ENCODE assay signal across 17 cellular contexts in the genomic region with DNA sequence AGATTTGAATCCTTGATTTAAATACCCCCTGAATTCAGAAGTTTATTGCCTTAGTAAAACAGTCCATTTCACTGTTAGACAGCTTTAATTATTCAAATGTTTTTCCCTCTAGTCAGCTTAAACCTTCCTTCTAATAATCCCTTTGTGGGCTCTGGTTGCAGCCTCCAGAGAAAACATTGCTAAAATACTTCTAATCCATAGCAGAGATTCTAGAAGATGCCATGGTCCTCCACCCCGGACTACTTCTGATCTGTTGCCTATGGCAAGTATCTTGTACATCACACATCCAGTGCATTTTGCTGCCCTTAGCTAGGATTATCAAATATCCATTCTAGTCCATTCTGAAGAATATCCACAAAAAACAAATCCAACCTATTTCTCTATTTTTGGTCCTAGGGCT.
A peak's percentile ranks its signal among the peaks of the same experiment; 100 is the strongest.
DNase-seq lines count a peak whose midpoint lies in the region; ATAC-seq and TF ChIP-seq lines count a peak whose summit lies in the region.
"Had no signal": no experiment of that assay in that cellular context is flagged by ENCODE, and none has a peak within 500 bp of the region (broad histone marks: within the 10 kb centered on the region; RNA-seq: fewer than 3 reads in every experiment).

No MANE protein-coding gene starts in this region.

- no peaks in the 10 kb centered on the region for H3K36me3 ChIP-seq in suprapubic skin
- H3K36me3 ChIP-seq: BLaER1 had no signal

- no peaks in the 10 kb centered on the region for H3K27me3 ChIP-seq in suprapubic skin

- H3K9me3 ChIP-seq in suprapubic skin, result no peaks in the 10 kb centered on the region
- H3K9me3 ChIP-seq: BLaER1 had no signal

- peaks cover 45% of the 10 kb centered on the region for H3K4me1 ChIP-seq in suprapubic skin

- TF ChIP-seq CTCF in suprapubic skin (IDR thresholded peaks at IDR 0.05), result no peak

- WGBS in suprapubic skin, result 0% methylated on average over 1 of the region's 1 CpG

- DNase-seq in COLO829 (ENCODE audit: low spot score) (peak; percentile 22), iris pigment epithelial cell (ENCODE audit: low read depth) (peak; percentile 43), suprapubic skin (ENCODE audit: low spot score in 2 of 2) (no peak), Kasumi-1 (lab: John Stamatoyannopoulos, UW) (no peak)
- no peak for DNase-seq in stimulated activated naive CD4-positive, alpha-beta T cell treated with Interleukin-2 at 50 U/mL for 16 hours (lab: John Stamatoyannopoulos, UW)
- DNase-seq in activated CD4-positive, alpha-beta T cell treated with anti-CD3 and anti-CD28 coated beads for 4 hours, result no peak
- DNase-seq: activated CD4-positive, alpha-beta T cell treated with anti-CD3 and anti-CD28 coated beads, Interleukin-2, amount 50 U/mL, for 1 hour; DMS 273 treated with DMSO at 0.1 percent for 48 hours; immature natural killer cell; NCI-H1417 treated with DMSO at 0.1 percent for 48 hours; SHP77; small intestine had no signal

- H3K27ac ChIP-seq in angular gyrus (ENCODE audit: low read depth, low read length), result peak overlapping the region; percentile 27
- peak overlapping the region; percentile 23 for H3K27ac ChIP-seq in suprapubic skin
- H3K27ac ChIP-seq: BLaER1, HL-60, KMS-11 had no signal

- no peak for TF ChIP-seq EP300 in suprapubic skin (IDR thresholded peaks at IDR 0.05)

- no peak overlapping the region for H3K4me3 ChIP-seq in suprapubic skin
- H3K4me3 ChIP-seq: BLaER1 had no signal

- TF ChIP-seq POLR2A in suprapubic skin (IDR thresholded peaks at IDR 0.05), result no peak

- no peak for ATAC-seq in HG02623 (IDR thresholded peaks at IDR 0.05; ENCODE audit: unreplicated experiment)

Comparison
In these comparisons a context has a peak if more than half of its experiments do, and no peak if none do; other contexts are left out.
1. DNase-seq: peak in COLO829 (single experiment) and iris pigment epithelial cell (single experiment); none in suprapubic skin (0 of 2), Kasumi-1 (0 of 2), stimulated activated naive CD4-positive, alpha-beta T cell treated with Interleukin-2 at 50 U/mL for 16 hours (single experiment) and activated CD4-positive, alpha-beta T cell treated with anti-CD3 and anti-CD28 coated beads for 4 hours (0 of 2).